ENCODE assay signal across 10 cellular contexts in genomic region chr1:168485048-168485447, GRCh38. TPM values are rescaled to one million over a fixed set of nuclear protein-coding genes. Genes with fewer than 3 reads are reported as not detected.
A peak's percentile ranks its signal among the peaks of the same experiment; 100 is the strongest.
DNase-seq lines count a peak whose midpoint lies in the region; ATAC-seq and TF ChIP-seq lines count a peak whose summit lies in the region.
"Had no signal": no experiment of that assay in that cellular context is flagged by ENCODE, and none has a peak within 500 bp of the region (broad histone marks: within the 10 kb centered on the region; RNA-seq: fewer than 3 reads in every experiment).

No MANE protein-coding gene starts in this region.

- no peak for TF ChIP-seq CTCF in fibroblast of mammary gland (conservative IDR thresholded peaks at IDR 0.05; ENCODE audit: control insufficient read depth, insufficient read depth, low read depth, low read length)

- no peak overlapping the region for H3K4me3 ChIP-seq in fibroblast of mammary gland (ENCODE audit: control insufficient read depth, low read depth, low read length)

- no peak for ATAC-seq in GM21737 (IDR thresholded peaks at IDR 0.05; ENCODE audit: unreplicated experiment)
- ATAC-seq: HCT116 had no signal

- DNase-seq in GM03348 (ENCODE audit: low spot score), result peak; percentile 24
- peak; percentile 47 for DNase-seq in UCSD-AML1 (lab: John Stamatoyannopoulos, UW; ENCODE audit: unreplicated experiment)
- DNase-seq in fibroblast of mammary gland (ENCODE audit: low read depth), result peak; percentile 68
- peak; percentile 56 for DNase-seq in renal cortical epithelial cell (ENCODE audit: low read depth)
- no peak for DNase-seq in medulla oblongata (ENCODE audit: extremely low spot score)
- no peak for DNase-seq in putamen (ENCODE audit: low spot score)
- DNase-seq: activated B cell treated with CpG ODN at 0.5 μM for 24 hours, amygdala had no signal

RNA-seq across cellular contexts. Expression of gene XCL2, which starts 58.7 kb away (rescaled TPM):
- total RNA-seq in renal cortical epithelial cell, result not detected in 2 replicates
- total RNA-seq: activated B cell treated with CpG ODN at 0.5 μM for 24 hours had no signal

Comparison
In these comparisons a context has a peak if more than half of its experiments do, and no peak if none do; other contexts are left out.
1. DNase-seq: peak in GM03348 (single experiment), UCSD-AML1 (single experiment), fibroblast of mammary gland (single experiment) and renal cortical epithelial cell (single experiment); none in medulla oblongata (single experiment) and putamen (single experiment).